24 cellular contexts compared by ENCODE assay signal in genomic region chr15:57624730-57625129, GRCh38. TPM values are rescaled to one million over a fixed set of nuclear protein-coding genes. Genes with fewer than 3 reads are reported as not detected.
"Had no signal": no experiment of that assay in that cellular context is flagged by ENCODE, and none has a peak within 500 bp of the region (broad histone marks: within the 10 kb centered on the region; RNA-seq: fewer than 3 reads in every experiment).

No MANE protein-coding gene starts in this region.

- DNase-seq: activated CD4-positive, alpha-beta T cell treated with anti-CD3 and anti-CD28 coated beads for 1 hour; activated CD4-positive, alpha-beta T cell treated with anti-CD3 and anti-CD28 coated beads, Interleukin-2, amount 50 U/mL, for 1 hour; activated CD8-positive, alpha-beta T cell treated with anti-CD3 and anti-CD28 coated beads, Interleukin-2, amount 10 ng/mL, durations not matched to agents 7 days and 5 days; activated gamma-delta T cell; aorta; caudate nucleus; dermis blood vessel endothelial cell; effector memory CD4-positive, alpha-beta T cell; gastrocnemius medialis; head of caudate nucleus; left lung; mammary epithelial cell; natural killer cell; stimulated activated CD4-positive, alpha-beta T cell treated with anti-CD3 and anti-CD28 coated beads, Interleukin-12 subunit alpha, Interleukin-12 subunit beta, amount 100 ng/mL, for 4 hours; stimulated activated CD4-positive, alpha-beta T cell treated with anti-CD3 and anti-CD28 coated beads, Interleukin-4, amount 100 ng/mL, for 4 hours; stomach; T-helper 1 cell; transverse colon; WERI-Rb-1 had no signal

- H3K27me3 ChIP-seq: esophagus muscularis mucosa, gastrocnemius medialis, left lung, stomach, transverse colon had no signal

- H3K27ac Mint-ChIP-seq: activated CD8-positive, alpha-beta T cell treated with anti-CD3 and anti-CD28 coated beads, Interleukin-2, amount 10 ng/mL, durations not matched to agents 7 days and 5 days; activated naive CD4-positive, alpha-beta T cell treated with anti-CD3 and anti-CD28 coated beads, Interleukin-2, amount 50 U/mL, for 24 hours; activated T-helper 1 cell treated with anti-CD3 and anti-CD28 coated beads, Interleukin-12 subunit alpha, Interleukin-12 subunit beta, Interleukin-2, Interleukin-4 antibody, amounts not matched to agents 30 ng/mL and 10 ng/mL and 1 ng/mL, durations not matched to agents 14 hours and 24 hours and 36 hours; brain; mesothelial cell of epicardium; natural killer cell had no signal

- H3K4me3 Mint-ChIP-seq: activated CD8-positive, alpha-beta T cell treated with anti-CD3 and anti-CD28 coated beads, Interleukin-2, amount 10 ng/mL, durations not matched to agents 7 days and 5 days; activated naive CD4-positive, alpha-beta T cell treated with anti-CD3 and anti-CD28 coated beads, Interleukin-2, amount 50 U/mL, for 24 hours; activated T-helper 1 cell treated with anti-CD3 and anti-CD28 coated beads, Interleukin-12 subunit alpha, Interleukin-12 subunit beta, Interleukin-2, Interleukin-4 antibody, amounts not matched to agents 30 ng/mL and 10 ng/mL and 1 ng/mL, durations not matched to agents 14 hours and 24 hours and 36 hours; brain; mesothelial cell of epicardium; natural killer cell had no signal

- ATAC-seq: activated CD8-positive, alpha-beta T cell treated with anti-CD3 and anti-CD28 coated beads, Interleukin-2, amount 10 ng/mL, durations not matched to agents 7 days and 5 days; gastrocnemius medialis; left lung; natural killer cell had no signal

- H3K36me3 ChIP-seq: gastrocnemius medialis, WERI-Rb-1 had no signal

- H3K9me3 ChIP-seq: esophagus muscularis mucosa, gastrocnemius medialis, left lung, stomach, transverse colon had no signal

- H3K4me1 Mint-ChIP-seq: activated naive CD4-positive, alpha-beta T cell treated with anti-CD3 and anti-CD28 coated beads, Interleukin-2, amount 50 U/mL, for 24 hours; mesothelial cell of epicardium; natural killer cell had no signal

- H3K9me3 Mint-ChIP-seq: activated naive CD4-positive, alpha-beta T cell treated with anti-CD3 and anti-CD28 coated beads, Interleukin-2, amount 50 U/mL, for 24 hours; activated T-helper 1 cell treated with anti-CD3 and anti-CD28 coated beads, Interleukin-12 subunit alpha, Interleukin-12 subunit beta, Interleukin-2, Interleukin-4 antibody, amounts not matched to agents 30 ng/mL and 10 ng/mL and 1 ng/mL, durations not matched to agents 14 hours and 24 hours and 36 hours; brain; mesothelial cell of epicardium; natural killer cell had no signal

- H3K4me1 ChIP-seq: left lung had no signal

- H3K4me3 ChIP-seq: esophagus muscularis mucosa, gastrocnemius medialis, left lung, stomach, transverse colon had no signal

- H3K36me3 Mint-ChIP-seq: activated naive CD4-positive, alpha-beta T cell treated with anti-CD3 and anti-CD28 coated beads, Interleukin-2, amount 50 U/mL, for 24 hours; brain; natural killer cell had no signal

- H3K27ac ChIP-seq: esophagus muscularis mucosa, transverse colon, WERI-Rb-1 had no signal

- H3K27me3 Mint-ChIP-seq: activated naive CD4-positive, alpha-beta T cell treated with anti-CD3 and anti-CD28 coated beads, Interleukin-2, amount 50 U/mL, for 24 hours had no signal

RNA-seq across cellular contexts. Expression of gene MYZAP, which starts 33.0 kb away (rescaled TPM):
- total RNA-seq: activated CD8-positive, alpha-beta T cell treated with anti-CD3 and anti-CD28 coated beads, Interleukin-2, amount 10 ng/mL, durations not matched to agents 7 days and 5 days; activated T-helper 1 cell treated with anti-CD3 and anti-CD28 coated beads, Interleukin-12 subunit alpha, Interleukin-12 subunit beta, Interleukin-2, Interleukin-4 antibody, amounts not matched to agents 30 ng/mL and 10 ng/mL and 1 ng/mL, durations not matched to agents 14 hours and 24 hours and 36 hours; natural killer cell had no signal
